1 cellular context compared by ENCODE assay signal in the genomic region with DNA sequence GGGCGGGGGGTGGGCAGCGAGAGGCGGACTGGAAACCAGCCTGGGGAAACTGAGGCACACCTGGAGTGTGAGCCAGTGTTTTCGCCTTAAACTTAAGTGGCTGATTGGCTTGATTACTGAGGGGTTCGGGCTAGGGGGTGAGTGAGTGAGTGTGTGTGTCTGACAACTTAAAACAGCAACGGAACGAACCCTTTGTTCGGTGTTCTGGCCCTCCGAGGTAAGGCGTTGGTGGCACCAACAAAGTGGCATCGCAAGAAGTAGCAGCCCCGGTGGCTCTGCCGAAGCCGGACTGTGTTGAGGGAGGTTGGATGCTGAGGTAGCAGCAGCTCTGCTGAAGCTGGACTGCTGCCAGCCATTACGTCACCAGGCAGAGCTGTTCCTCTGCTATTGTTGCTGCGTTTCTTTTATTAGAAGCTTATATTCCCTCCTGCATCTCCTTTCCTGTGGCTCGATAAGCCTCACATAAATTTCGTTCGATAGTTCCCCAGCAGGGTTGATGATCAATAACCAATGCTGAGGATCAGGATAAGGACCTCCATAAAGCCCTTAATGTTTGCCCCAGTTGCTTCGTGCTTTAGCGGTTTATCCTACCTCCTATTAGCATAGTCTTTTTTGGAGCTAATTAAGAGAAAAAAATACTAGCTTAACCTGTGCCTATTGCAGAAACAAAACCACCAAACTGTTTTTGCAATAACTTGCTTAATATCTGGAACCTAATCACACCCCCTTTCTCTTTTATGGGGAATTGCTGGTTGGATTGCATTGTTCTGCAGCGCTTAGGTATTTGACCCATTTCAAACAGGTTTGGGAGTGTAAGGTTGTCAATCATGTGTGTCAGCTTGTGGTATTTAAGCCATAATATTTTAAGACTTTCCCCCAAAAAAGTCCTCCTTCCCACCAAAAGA.
TF ChIP-seq lines count a peak whose summit lies in the region.

No MANE protein-coding gene starts in this region.

TF ChIP-seq in IMR-90, 13 proteins besides CTCF, POLR2A, EP300 and RAD21:
- TF ChIP-seq BHLHE40 (IDR thresholded peaks at IDR 0.05; ENCODE audit: low read depth, low read length): no peak
- TF ChIP-seq MAFK (IDR thresholded peaks at IDR 0.05; ENCODE audit: low read depth, low read length): peak; percentile 27; the same call in 1 of the 2 replicates
- TF ChIP-seq CEBPB (IDR thresholded peaks at IDR 0.05; ENCODE audit: low read depth, low read length): peak; percentile 72
